8 cellular contexts compared by ENCODE assay signal in genomic region chr2:202588647-202589581, GRCh38. TPM values are rescaled to one million over a fixed set of nuclear protein-coding genes. Genes with fewer than 3 reads are reported as not detected.
DNase-seq lines count a peak whose midpoint lies in the region; ATAC-seq and TF ChIP-seq lines count a peak whose summit lies in the region.

No MANE protein-coding gene starts in this region.

- H3K27ac Mint-ChIP-seq in activated CD4-positive, alpha-beta memory T cell treated with anti-CD3 and anti-CD28 coated beads for 36 hours = no peak overlapping the region

- H3K36me3 Mint-ChIP-seq in activated CD4-positive, alpha-beta memory T cell treated with anti-CD3 and anti-CD28 coated beads for 36 hours = no peaks in the 10 kb centered on the region

- no peak overlapping the region for H3K4me3 Mint-ChIP-seq in activated CD4-positive, alpha-beta memory T cell treated with anti-CD3 and anti-CD28 coated beads for 36 hours

- peak; percentile 97 for TF ChIP-seq CTCF in AG09319 (IDR thresholded peaks at IDR 0.05; ENCODE audit: low read depth, low read length)

- POLR2A ChIA-PET in activated CD4-positive, alpha-beta memory T cell treated with anti-CD3 and anti-CD28 coated beads for 36 hours (lab: Charles Lee) = no interaction called here

- ATAC-seq in GM18907 (IDR thresholded peaks at IDR 0.05; ENCODE audit: unreplicated experiment) (peak; percentile 72), HG03460 (IDR thresholded peaks at IDR 0.05; ENCODE audit: unreplicated experiment) (peak; percentile 84)

- peaks cover 2% of the 10 kb centered on the region for H3K9me3 Mint-ChIP-seq in activated CD4-positive, alpha-beta memory T cell treated with anti-CD3 and anti-CD28 coated beads for 36 hours

- CTCF ChIA-PET in activated CD4-positive, alpha-beta memory T cell treated with anti-CD3 and anti-CD28 coated beads for 36 hours (lab: Charles Lee) = interaction anchor here (0.6 to 5.0 kb wide), 34 partner anchors 10 to 1224 kb away, joined by 3 to 64 read pairs (median 4); partner anchors contain the start of genes CARF, FAM117B, ICA1L and WDR12

- intact Hi-C loops in activated CD4-positive, alpha-beta memory T cell treated with anti-CD3 and anti-CD28 coated beads for 36 hours (cut with micrococcal nuclease) = loop anchor here (1.0 to 5.0 kb wide), 3 partner anchors 45 to 281 kb away; partner anchors contain the start of gene FAM117B

- DNase-seq in AG09319 (ENCODE audit: extremely low read depth, low read depth) = peak; percentile 23
- DNase-seq in NCI-H748 (lab: John Stamatoyannopoulos, UW; ENCODE audit: unreplicated experiment) = peak; percentile 94
- peak; percentile 77 for DNase-seq in activated CD4-positive, alpha-beta memory T cell treated with anti-CD3 and anti-CD28 coated beads for 36 hours
- peak; percentile 82 for DNase-seq in ecto neural progenitor cell (ENCODE audit: low spot score)
- peak; percentile 85 for DNase-seq in medulla oblongata (ENCODE audit: extremely low spot score)
- peak; percentile 49 for DNase-seq in stimulated activated CD8-positive, alpha-beta memory T cell treated with anti-CD3 and anti-CD28 coated beads, Interleukin-12 subunit alpha, Interleukin-12 subunit beta, amount 100 ng/mL, for 1 hour (ENCODE audit: low read depth)

- peaks cover 7% of the 10 kb centered on the region for H3K4me1 Mint-ChIP-seq in activated CD4-positive, alpha-beta memory T cell treated with anti-CD3 and anti-CD28 coated beads for 36 hours (ENCODE audit: low read depth)

- peaks cover 2% of the 10 kb centered on the region for H3K27me3 Mint-ChIP-seq in activated CD4-positive, alpha-beta memory T cell treated with anti-CD3 and anti-CD28 coated beads for 36 hours

RNA-seq across cellular contexts. Expression of gene FAM117B, which starts 45.9 kb away (rescaled TPM):
- 1 to 10 TPM; 5.8 to 5.9 TPM for total RNA-seq in activated CD4-positive, alpha-beta memory T cell treated with anti-CD3 and anti-CD28 coated beads for 36 hours

Comparison
In these comparisons a context has a peak if more than half of its experiments do, and no peak if none do; other contexts are left out.
1. Peak in every context shown above with its lines: DNase-seq and ATAC-seq.
2. DNase-seq: peak in every context shown above with its lines; median percentile 94 in NCI-H748; 85 in medulla oblongata; 82 in ecto neural progenitor cell; 77 in activated CD4-positive, alpha-beta memory T cell treated with anti-CD3 and anti-CD28 coated beads for 36 hours; 49 in stimulated activated CD8-positive, alpha-beta memory T cell treated with anti-CD3 and anti-CD28 coated beads, Interleukin-12 subunit alpha, Interleukin-12 subunit beta, amount 100 ng/mL, for 1 hour; 23 in AG09319.